In the genomic region with DNA sequence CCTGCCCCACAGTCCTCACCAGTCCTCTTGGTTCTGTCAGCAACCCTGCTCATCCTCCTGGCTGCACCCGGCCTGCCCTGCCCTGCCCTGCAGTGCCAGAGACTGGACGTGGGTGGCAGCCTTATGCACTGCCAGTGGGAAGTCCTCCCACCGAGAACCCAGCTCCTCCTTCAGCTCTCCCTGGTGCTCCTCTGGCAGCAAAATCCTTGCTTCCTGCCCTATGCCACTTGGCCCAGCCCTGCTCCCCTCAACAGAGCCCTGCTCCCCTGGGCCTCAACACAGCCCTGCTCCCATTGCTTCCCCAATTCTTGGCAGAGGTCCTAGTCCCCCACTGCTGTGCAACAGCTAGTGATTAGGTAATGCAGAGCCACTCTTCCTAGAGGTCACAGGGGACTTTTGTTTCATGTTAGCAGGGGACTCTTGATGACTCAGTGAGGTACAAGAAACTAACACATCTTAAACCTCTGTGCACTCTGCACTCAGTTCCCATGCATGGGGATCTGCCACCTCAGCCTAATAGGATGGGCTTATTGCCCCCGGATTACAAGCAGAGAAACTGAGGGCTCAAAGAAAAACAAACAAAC, we compare ENCODE assay signal across 1 cellular context.
TF ChIP-seq lines count a peak whose summit lies in the region.

No MANE protein-coding gene starts in this region.

TF ChIP-seq in GM23338, 12 proteins besides CTCF, POLR2A, EP300 and RAD21 (continued from another document):
- TF ChIP-seq, protein P1, sequence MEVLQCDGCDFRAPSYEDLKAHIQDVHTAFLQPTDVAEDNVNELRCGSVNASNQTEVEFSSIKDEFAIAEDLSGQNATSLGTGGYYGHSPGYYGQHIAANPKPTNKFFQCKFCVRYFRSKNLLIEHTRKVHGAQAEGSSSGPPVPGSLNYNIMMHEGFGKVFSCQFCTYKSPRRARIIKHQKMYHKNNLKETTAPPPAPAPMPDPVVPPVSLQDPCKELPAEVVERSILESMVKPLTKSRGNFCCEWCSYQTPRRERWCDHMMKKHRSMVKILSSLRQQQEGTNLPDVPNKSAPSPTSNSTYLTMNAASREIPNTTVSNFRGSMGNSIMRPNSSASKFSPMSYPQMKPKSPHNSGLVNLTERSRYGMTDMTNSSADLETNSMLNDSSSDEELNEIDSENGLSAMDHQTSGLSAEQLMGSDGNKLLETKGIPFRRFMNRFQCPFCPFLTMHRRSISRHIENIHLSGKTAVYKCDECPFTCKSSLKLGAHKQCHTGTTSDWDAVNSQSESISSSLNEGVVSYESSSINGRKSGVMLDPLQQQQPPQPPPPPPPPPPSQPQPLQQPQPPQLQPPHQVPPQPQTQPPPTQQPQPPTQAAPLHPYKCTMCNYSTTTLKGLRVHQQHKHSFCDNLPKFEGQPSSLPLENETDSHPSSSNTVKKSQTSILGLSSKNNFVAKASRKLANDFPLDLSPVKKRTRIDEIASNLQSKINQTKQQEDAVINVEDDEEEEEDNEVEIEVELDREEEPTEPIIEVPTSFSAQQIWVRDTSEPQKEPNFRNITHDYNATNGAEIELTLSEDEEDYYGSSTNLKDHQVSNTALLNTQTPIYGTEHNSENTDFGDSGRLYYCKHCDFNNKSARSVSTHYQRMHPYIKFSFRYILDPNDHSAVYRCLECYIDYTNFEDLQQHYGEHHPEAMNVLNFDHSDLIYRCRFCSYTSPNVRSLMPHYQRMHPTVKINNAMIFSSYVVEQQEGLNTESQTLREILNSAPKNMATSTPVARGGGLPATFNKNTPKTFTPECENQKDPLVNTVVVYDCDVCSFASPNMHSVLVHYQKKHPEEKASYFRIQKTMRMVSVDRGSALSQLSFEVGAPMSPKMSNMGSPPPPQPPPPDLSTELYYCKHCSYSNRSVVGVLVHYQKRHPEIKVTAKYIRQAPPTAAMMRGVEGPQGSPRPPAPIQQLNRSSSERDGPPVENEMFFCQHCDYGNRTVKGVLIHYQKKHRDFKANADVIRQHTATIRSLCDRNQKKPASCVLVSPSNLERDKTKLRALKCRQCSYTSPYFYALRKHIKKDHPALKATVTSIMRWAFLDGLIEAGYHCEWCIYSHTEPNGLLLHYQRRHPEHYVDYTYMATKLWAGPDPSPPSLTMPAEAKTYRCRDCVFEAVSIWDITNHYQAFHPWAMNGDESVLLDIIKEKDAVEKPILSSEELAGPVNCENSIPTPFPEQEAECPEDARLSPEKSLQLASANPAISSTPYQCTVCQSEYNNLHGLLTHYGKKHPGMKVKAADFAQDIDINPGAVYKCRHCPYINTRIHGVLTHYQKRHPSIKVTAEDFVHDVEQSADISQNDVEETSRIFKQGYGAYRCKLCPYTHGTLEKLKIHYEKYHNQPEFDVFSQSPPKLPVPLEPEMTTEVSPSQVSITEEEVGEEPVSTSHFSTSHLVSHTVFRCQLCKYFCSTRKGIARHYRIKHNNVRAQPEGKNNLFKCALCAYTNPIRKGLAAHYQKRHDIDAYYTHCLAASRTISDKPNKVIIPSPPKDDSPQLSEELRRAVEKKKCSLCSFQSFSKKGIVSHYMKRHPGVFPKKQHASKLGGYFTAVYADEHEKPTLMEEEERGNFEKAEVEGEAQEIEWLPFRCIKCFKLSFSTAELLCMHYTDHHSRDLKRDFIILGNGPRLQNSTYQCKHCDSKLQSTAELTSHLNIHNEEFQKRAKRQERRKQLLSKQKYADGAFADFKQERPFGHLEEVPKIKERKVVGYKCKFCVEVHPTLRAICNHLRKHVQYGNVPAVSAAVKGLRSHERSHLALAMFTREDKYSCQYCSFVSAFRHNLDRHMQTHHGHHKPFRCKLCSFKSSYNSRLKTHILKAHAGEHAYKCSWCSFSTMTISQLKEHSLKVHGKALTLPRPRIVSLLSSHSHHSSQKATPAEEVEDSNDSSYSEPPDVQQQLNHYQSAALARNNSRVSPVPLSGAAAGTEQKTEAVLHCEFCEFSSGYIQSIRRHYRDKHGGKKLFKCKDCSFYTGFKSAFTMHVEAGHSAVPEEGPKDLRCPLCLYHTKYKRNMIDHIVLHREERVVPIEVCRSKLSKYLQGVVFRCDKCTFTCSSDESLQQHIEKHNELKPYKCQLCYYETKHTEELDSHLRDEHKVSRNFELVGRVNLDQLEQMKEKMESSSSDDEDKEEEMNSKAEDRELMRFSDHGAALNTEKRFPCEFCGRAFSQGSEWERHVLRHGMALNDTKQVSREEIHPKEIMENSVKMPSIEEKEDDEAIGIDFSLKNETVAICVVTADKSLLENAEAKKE (CRISPR knock-in tag; IDR thresholded peaks at IDR 0.05) = no peak
- TF ChIP-seq, protein P2, sequence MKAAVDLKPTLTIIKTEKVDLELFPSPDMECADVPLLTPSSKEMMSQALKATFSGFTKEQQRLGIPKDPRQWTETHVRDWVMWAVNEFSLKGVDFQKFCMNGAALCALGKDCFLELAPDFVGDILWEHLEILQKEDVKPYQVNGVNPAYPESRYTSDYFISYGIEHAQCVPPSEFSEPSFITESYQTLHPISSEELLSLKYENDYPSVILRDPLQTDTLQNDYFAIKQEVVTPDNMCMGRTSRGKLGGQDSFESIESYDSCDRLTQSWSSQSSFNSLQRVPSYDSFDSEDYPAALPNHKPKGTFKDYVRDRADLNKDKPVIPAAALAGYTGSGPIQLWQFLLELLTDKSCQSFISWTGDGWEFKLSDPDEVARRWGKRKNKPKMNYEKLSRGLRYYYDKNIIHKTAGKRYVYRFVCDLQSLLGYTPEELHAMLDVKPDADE (IDR thresholded peaks at IDR 0.05) = no peak
